ENCODE assay signal across 19 cellular contexts in genomic region chr2:232894746-232895145, GRCh38. TPM values are rescaled to one million over a fixed set of nuclear protein-coding genes. Genes with fewer than 3 reads are reported as not detected.
DNase-seq lines count a peak whose midpoint lies in the region; ATAC-seq and TF ChIP-seq lines count a peak whose summit lies in the region.
"Had no signal": no experiment of that assay in that cellular context is flagged by ENCODE, and none has a peak within 500 bp of the region (broad histone marks: within the 10 kb centered on the region; RNA-seq: fewer than 3 reads in every experiment).

No MANE protein-coding gene starts in this region.

- 82 to 88% (median 85%) methylated on average over 19 of the region's 19 CpGs for WGBS in heart left ventricle, 4 donors

- TF ChIP-seq POLR2A in heart left ventricle (IDR thresholded peaks at IDR 0.05): no peak

- no peak for ATAC-seq in heart left ventricle
- no peak for ATAC-seq in HG02678 (IDR thresholded peaks at IDR 0.05; ENCODE audit: unreplicated experiment)
- ATAC-seq: GM23338, HCT116 had no signal

- H3K9me3 ChIP-seq in heart left ventricle: no peaks in the 10 kb centered on the region
- H3K9me3 ChIP-seq: BLaER1 treated with 17β-estradiol and CSF1 and Interleukin-3, amounts not matched to agents 10 nM and 100 nM had no signal

- peaks cover 7% of the 10 kb centered on the region for H3K27me3 Mint-ChIP-seq in progenitor cell of endocrine pancreas

- H3K4me1 Mint-ChIP-seq in progenitor cell of endocrine pancreas (ENCODE audit: low read depth): peaks cover 7% of the 10 kb centered on the region
- H3K4me1 Mint-ChIP-seq: CD8-positive, alpha-beta memory T cell had no signal

- H3K4me3 ChIP-seq in heart left ventricle: no peak overlapping the region
- H3K4me3 ChIP-seq in dorsolateral prefrontal cortex: no peak overlapping the region
- H3K4me3 ChIP-seq: BLaER1 treated with 17β-estradiol and CSF1 and Interleukin-3, amounts not matched to agents 10 nM and 100 nM; GM23338 had no signal

- peak overlapping the region; percentile 82 for H3K27ac Mint-ChIP-seq in progenitor cell of endocrine pancreas
- H3K27ac Mint-ChIP-seq: CD8-positive, alpha-beta memory T cell; GM23338 had no signal

- DNase-seq in cardiac septum (ENCODE audit: low spot score) (peak; percentile 50), heart left ventricle (no peak), epidermal melanocyte (ENCODE audit: insufficient read length, low spot score) (peak; percentile 5), progenitor cell of endocrine pancreas (ENCODE audit: low spot score, unreplicated experiment) (no peak), SK-N-DZ (ENCODE audit: low spot score) (no peak), dorsolateral prefrontal cortex (no peak)
- DNase-seq: CD8-positive, alpha-beta memory T cell; DMS79; MM.1S; NCI-H1105; NCI-H2107; NCI-H2227 treated with DMSO at 0.1 percent for 48 hours; NCI-H524; NCI-H82; SIG-M5 had no signal

- H3K27ac ChIP-seq in heart left ventricle (no peak overlapping the region), dorsolateral prefrontal cortex (peak overlapping the region in 9 of 59 donors; percentile 17 to 53 (median 33))
- H3K27ac ChIP-seq: BLaER1 treated with 17β-estradiol and CSF1 and Interleukin-3, amounts not matched to agents 10 nM and 100 nM had no signal

- TF ChIP-seq CTCF in heart left ventricle (IDR thresholded peaks at IDR 0.05) (no peak), progenitor cell of endocrine pancreas (IDR thresholded peaks at IDR 0.05; ENCODE audit: unreplicated experiment) (no peak), dorsolateral prefrontal cortex (IDR thresholded peaks at IDR 0.05 in 54 of 56, conservative IDR thresholded peaks at IDR 0.05 in 2 of 56; ENCODE audit: low read depth in 1 of 56, partially characterized antibody in 56 of 56) (no peak)

- intact Hi-C loops in cardiac septum (cut with DNase I) (no loop called here), heart left ventricle (cut with DNase I) (no loop called here), dorsolateral prefrontal cortex (cut with DNase I) (no loop called here)

- peaks cover 0 to 6% (median 0%) of the 10 kb centered on the region in 12 donors for H3K4me1 ChIP-seq in heart left ventricle

- no peak overlapping the region for H3K4me3 Mint-ChIP-seq in progenitor cell of endocrine pancreas (ENCODE audit: low read depth)
- H3K4me3 Mint-ChIP-seq: CD8-positive, alpha-beta memory T cell; GM23338 had no signal

- H3K27me3 ChIP-seq in heart left ventricle (peaks cover 0 to 16% (median 0%) of the 10 kb centered on the region in 9 donors), dorsolateral prefrontal cortex (no peaks in the 10 kb centered on the region)
- H3K27me3 ChIP-seq: BLaER1 treated with 17β-estradiol and CSF1 and Interleukin-3, amounts not matched to agents 10 nM and 100 nM had no signal

- no peaks in the 10 kb centered on the region for H3K36me3 Mint-ChIP-seq in progenitor cell of endocrine pancreas (ENCODE audit: insufficient read depth)
- H3K36me3 Mint-ChIP-seq: CD8-positive, alpha-beta memory T cell had no signal

- H3K36me3 ChIP-seq in heart left ventricle: no peaks in the 10 kb centered on the region
- H3K36me3 ChIP-seq: BLaER1 treated with 17β-estradiol and CSF1 and Interleukin-3, amounts not matched to agents 10 nM and 100 nM had no signal

- H3K9me3 Mint-ChIP-seq in progenitor cell of endocrine pancreas (ENCODE audit: low read depth): no peaks in the 10 kb centered on the region
- H3K9me3 Mint-ChIP-seq: CD8-positive, alpha-beta memory T cell; GM23338 had no signal

RNA-seq across cellular contexts. Expression of gene SNORC, which starts 24.7 kb away (rescaled TPM):
- total RNA-seq in cardiac septum (1.1 TPM), heart left ventricle (1 to 10 TPM in 3 of 9 donors, under 1 TPM in 6; 0.38 to 2.9 (median 0.74) TPM), progenitor cell of endocrine pancreas (1.8 and 2.8 TPM in 2 replicates), dorsolateral prefrontal cortex (10 to 100 TPM in 119 of 120 experiments, 1 to 10 TPM in 1; 9.4 to 82.0 (median 34.1) TPM)
- polyA plus RNA-seq in heart left ventricle: under 1 TPM; 0.46 to 0.88 TPM
- 0.02 and 0.09 TPM in 2 replicates for polyA plus RNA-seq in SK-N-DZ (2014; cell fraction: cytosol; rRNA removed)
- 1.9 and 2.5 TPM in 2 replicates for polyA plus RNA-seq in SK-N-DZ (2014; cell fraction: nucleus; rRNA removed)
- polyA plus RNA-seq: CD8-positive, alpha-beta memory T cell had no signal

Comparison
In these comparisons a context has a peak if more than half of its experiments do, and no peak if none do; other contexts are left out.
1. DNase-seq: peak in cardiac septum (single experiment) and epidermal melanocyte (single experiment); none in heart left ventricle (0 of 5), progenitor cell of endocrine pancreas (single experiment), SK-N-DZ (single experiment) and dorsolateral prefrontal cortex (0 of 10).